29 cellular contexts compared by ENCODE assay signal in genomic region chr7:4648111-4648510, GRCh38.
"Had no signal": no experiment of that assay in that cellular context is flagged by ENCODE, and none has a peak within 500 bp of the region (broad histone marks: within the 10 kb centered on the region; RNA-seq: fewer than 3 reads in every experiment).

No MANE protein-coding gene starts in this region.

- H3K4me1 Mint-ChIP-seq: naive B cell; naive thymus-derived CD8-positive, alpha-beta T cell; stimulated activated effector memory CD8-positive, alpha-beta T cell treated with anti-CD3 and anti-CD28 coated beads, Interleukin-12 subunit alpha, Interleukin-12 subunit beta, amount 100 ng/mL, for 72 hours had no signal

- H3K4me3 Mint-ChIP-seq: naive B cell; naive thymus-derived CD8-positive, alpha-beta T cell; nephron progenitor cell; neural crest cell; stimulated activated effector memory CD8-positive, alpha-beta T cell treated with anti-CD3 and anti-CD28 coated beads, Interleukin-12 subunit alpha, Interleukin-12 subunit beta, amount 100 ng/mL, for 72 hours; stimulated activated naive B cell treated with anti-CD40 and anti-IgM and Interleukin-4, amounts not matched to agents 10 μg/mL and 1 μg/mL and 100 μg/mL, for 72 hours; stimulated activated naive CD8-positive, alpha-beta T cell treated with anti-CD3 and anti-CD28 coated beads, Interleukin-15, Interleukin-2, amounts not matched to agents 100 ng/mL and 50 ng/mL, for 24 hours had no signal

- H3K4me1 ChIP-seq: parathyroid adenoma, psoas muscle, right lobe of liver, thyroid gland, upper lobe of left lung, uterus had no signal

- H3K9ac ChIP-seq: parathyroid adenoma had no signal

- H3K36me3 Mint-ChIP-seq: naive B cell; stimulated activated effector memory CD8-positive, alpha-beta T cell treated with anti-CD3 and anti-CD28 coated beads, Interleukin-12 subunit alpha, Interleukin-12 subunit beta, amount 100 ng/mL, for 72 hours had no signal

- H3K27me3 ChIP-seq: neutrophil, ovary, right lobe of liver, sigmoid colon, stomach, thyroid gland, tibial nerve, upper lobe of left lung, uterus had no signal

- H2AFZ ChIP-seq: parathyroid adenoma had no signal

- H3K9me3 ChIP-seq: neutrophil, ovary, psoas muscle, right lobe of liver, sigmoid colon, stomach, thoracic aorta, thyroid gland, tibial nerve, upper lobe of left lung, uterus had no signal

- H3K27ac ChIP-seq: neutrophil, ovary, parathyroid adenoma, psoas muscle, right lobe of liver, sigmoid colon, stomach, thoracic aorta, thyroid gland, tibial nerve, upper lobe of left lung, uterus had no signal

- H3K4me3 ChIP-seq: ovary, psoas muscle, right lobe of liver, sigmoid colon, stomach, thoracic aorta, thyroid gland, tibial nerve, upper lobe of left lung, uterus had no signal

- H3K27ac Mint-ChIP-seq: naive B cell; naive thymus-derived CD8-positive, alpha-beta T cell; nephron progenitor cell; progenitor cell of endocrine pancreas; stimulated activated effector memory CD8-positive, alpha-beta T cell treated with anti-CD3 and anti-CD28 coated beads, Interleukin-12 subunit alpha, Interleukin-12 subunit beta, amount 100 ng/mL, for 72 hours; stimulated activated naive B cell treated with anti-CD40 and anti-IgM and Interleukin-4, amounts not matched to agents 10 μg/mL and 1 μg/mL and 100 μg/mL, for 72 hours; stimulated activated naive CD8-positive, alpha-beta T cell treated with anti-CD3 and anti-CD28 coated beads, Interleukin-15, Interleukin-2, amounts not matched to agents 100 ng/mL and 50 ng/mL, for 24 hours had no signal

- ATAC-seq: naive thymus-derived CD8-positive, alpha-beta T cell; psoas muscle; right cardiac atrium; right lobe of liver; stimulated activated effector memory CD8-positive, alpha-beta T cell treated with anti-CD3 and anti-CD28 coated beads, Interleukin-12 subunit alpha, Interleukin-12 subunit beta, amount 100 ng/mL, for 72 hours; stimulated activated naive B cell treated with anti-CD40 and anti-IgM and Interleukin-4, amounts not matched to agents 10 μg/mL and 1 μg/mL and 100 μg/mL, for 72 hours had no signal

- FAIRE-seq: small intestine had no signal

- H3K36me3 ChIP-seq: neutrophil, ovary, right lobe of liver, sigmoid colon, stomach, thoracic aorta, thyroid gland, tibial nerve, upper lobe of left lung, uterus had no signal

- DNase-seq: naive B cell; naive thymus-derived CD8-positive, alpha-beta T cell; nephron progenitor cell; nucleus accumbens; ovary; psoas muscle; right cardiac atrium; right lobe of liver; sigmoid colon; small intestine; stimulated activated CD4-positive, alpha-beta T cell treated with anti-CD3 and anti-CD28 coated beads, Interleukin-15, amount 100 ng/mL, for 24 hours; stimulated activated CD4-positive, alpha-beta T cell treated with anti-CD3 and anti-CD28 coated beads, Interleukin-2, amount 100 ng/mL, for 24 hours; stimulated activated CD4-positive, alpha-beta T cell treated with anti-CD3 and anti-CD28 coated beads, Interleukin-2, amount 100 ng/mL, for 48 hours; stimulated activated CD4-positive, alpha-beta T cell treated with anti-CD3 and anti-CD28 coated beads, Interleukin-4, amount 100 ng/mL, for 24 hours; stimulated activated naive B cell treated with anti-CD40 and anti-IgM and Interleukin-4, amounts not matched to agents 10 μg/mL and 1 μg/mL and 100 μg/mL, for 72 hours; stimulated activated naive CD4-positive, alpha-beta T cell treated with Interleukin-2 at 50 U/mL for 16 hours; stomach; thyroid gland; trophoblast cell; upper lobe of left lung; uterus had no signal

- H3K79me2 ChIP-seq: parathyroid adenoma had no signal

- H3K27me3 Mint-ChIP-seq: naive B cell; naive thymus-derived CD8-positive, alpha-beta T cell; progenitor cell of endocrine pancreas; stimulated activated naive B cell treated with anti-CD40 and anti-IgM and Interleukin-4, amounts not matched to agents 10 μg/mL and 1 μg/mL and 100 μg/mL, for 72 hours; stimulated activated naive CD8-positive, alpha-beta T cell treated with anti-CD3 and anti-CD28 coated beads, Interleukin-15, Interleukin-2, amounts not matched to agents 100 ng/mL and 50 ng/mL, for 24 hours had no signal

- H3K9me3 Mint-ChIP-seq: stimulated activated effector memory CD8-positive, alpha-beta T cell treated with anti-CD3 and anti-CD28 coated beads, Interleukin-12 subunit alpha, Interleukin-12 subunit beta, amount 100 ng/mL, for 72 hours; stimulated activated naive B cell treated with anti-CD40 and anti-IgM and Interleukin-4, amounts not matched to agents 10 μg/mL and 1 μg/mL and 100 μg/mL, for 72 hours; stimulated activated naive CD8-positive, alpha-beta T cell treated with anti-CD3 and anti-CD28 coated beads, Interleukin-15, Interleukin-2, amounts not matched to agents 100 ng/mL and 50 ng/mL, for 24 hours had no signal
